Comparison of ENCODE assay signal across 20 cellular contexts in the genomic region with DNA sequence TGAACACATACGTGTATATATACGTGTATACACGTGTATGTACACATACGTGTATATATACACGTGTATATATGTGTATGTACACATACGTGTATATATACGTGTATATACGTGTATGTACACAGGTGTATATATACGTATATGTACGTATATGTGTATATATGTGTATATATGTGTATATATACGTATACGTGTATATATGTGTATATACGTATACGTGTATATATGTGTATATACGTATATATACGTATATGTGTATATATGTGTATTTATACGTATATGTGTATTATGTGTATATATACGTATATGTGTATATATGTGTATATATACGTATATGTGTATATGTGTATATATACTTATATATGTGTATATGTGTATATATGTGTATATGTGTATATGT. TPM values are rescaled to one million over a fixed set of nuclear protein-coding genes. Genes with fewer than 3 reads are reported as not detected.
DNase-seq lines count a peak whose midpoint lies in the region; ATAC-seq, FAIRE-seq and TF ChIP-seq lines count a peak whose summit lies in the region.
"Had no signal": no experiment of that assay in that cellular context is flagged by ENCODE, and none has a peak within 500 bp of the region (broad histone marks: within the 10 kb centered on the region; RNA-seq: fewer than 3 reads in every experiment).

No MANE protein-coding gene starts in this region.

- no peak overlapping the region for H3K4me3 Mint-ChIP-seq in WTC11
- H3K4me3 Mint-ChIP-seq: CD4-positive, alpha-beta memory T cell; H9 had no signal

- peaks cover 20% of the 10 kb centered on the region for H3K9me3 Mint-ChIP-seq in WTC11

- H3K27ac ChIP-seq in K562 (ENCODE audit: extremely low read depth, low read depth, low read length) = no peak overlapping the region
- H3K27ac ChIP-seq: 22Rv1, GM23248 had no signal

- DNase-seq in DMS53 (lab: John Stamatoyannopoulos, UW) = peak; percentile 9
- no peak for DNase-seq in DMS53 treated with DMSO at 0.1 percent for 48 hours (lab: John Stamatoyannopoulos, UW; ENCODE audit: unreplicated experiment)
- DNase-seq in WTC11 (ENCODE audit: low spot score) = no peak
- DNase-seq in K562 (ENCODE audit: extremely low read depth in 1 of 4, low spot score in 3 of 4) = no peak
- no peak for DNase-seq in NCI-H2196 (lab: John Stamatoyannopoulos, UW; ENCODE audit: unreplicated experiment)
- DNase-seq: ACHN; C1 segment of cervical spinal cord; Calu3; CD4-positive, alpha-beta memory T cell; COR-L47; DMS79; EL; GDM1; GM23248; H9 had no signal

- no peak overlapping the region for H3K4me3 ChIP-seq in K562
- H3K4me3 ChIP-seq: GM23248 had no signal

- H3K36me3 Mint-ChIP-seq in WTC11 = no peaks in the 10 kb centered on the region
- H3K36me3 Mint-ChIP-seq: CD4-positive, alpha-beta memory T cell had no signal

- in situ Hi-C loops in K562 (cut with MboI) = no loop called here

- no TSS peak for BruUV-seq in K562 (replicated peaks; lab: Mats Ljungman, UMichigan)

- no peak overlapping the region for H3K9ac ChIP-seq in K562 (ENCODE audit: insufficient read depth in 1 of 2, low read depth in 2 of 2, low read length in 2 of 2)
- H3K9ac ChIP-seq: GM23248 had no signal

- no peaks in the 10 kb centered on the region for H3K4me1 ChIP-seq in K562 (replicated peaks in 1 of 2; ENCODE audit: control insufficient read depth in 2 of 2, insufficient read depth in 2 of 2, low read length in 2 of 2)

- peaks cover 4% of the 10 kb centered on the region; the same call in 1 of the 2 replicates for H3K9me3 ChIP-seq in K562 (replicated peaks; ENCODE audit: control insufficient read depth, insufficient read depth, low read depth, low read length)

- H3K4me2 ChIP-seq in K562 (ENCODE audit: insufficient read depth, low read length) = no peak overlapping the region

- no peaks in the 10 kb centered on the region for H3K36me3 ChIP-seq in K562 (ENCODE audit: control insufficient read depth, insufficient read depth, low read length)

- H3K9me1 ChIP-seq in K562 (ENCODE audit: control insufficient read depth, insufficient read depth, low read length) = no peaks in the 10 kb centered on the region

- CTCF ChIA-PET in WTC11 (lab: Charles Lee) (no interaction called here), K562 (lab: Yijun Ruan, JAX; ENCODE audit: low intra/inter-chr PET ratio) (no interaction called here)

- H4K20me1 ChIP-seq in K562 (replicated peaks; ENCODE audit: control insufficient read depth, insufficient read depth, low read length) = no peaks in the 10 kb centered on the region

- TF ChIP-seq RAD21 in K562 (CRISPR knock-in tag; conservative IDR thresholded peaks at IDR 0.05 in 1 of 2, IDR thresholded peaks at IDR 0.05 in 1 of 2) = no peak

- POLR2A ChIA-PET in WTC11 (lab: Charles Lee) (no interaction called here), K562 (lab: Yijun Ruan, JAX) (no interaction called here)

- H3K27ac Mint-ChIP-seq in WTC11 = no peak overlapping the region
- H3K27ac Mint-ChIP-seq: CD4-positive, alpha-beta memory T cell; H9 had no signal

- TF ChIP-seq EP300 in K562 (IDR thresholded peaks at IDR 0.05; ENCODE audit: low read length) = no peak

- H3K27me3 Mint-ChIP-seq in WTC11 (ENCODE audit: low read depth) = no peaks in the 10 kb centered on the region
- H3K27me3 Mint-ChIP-seq: CD4-positive, alpha-beta memory T cell had no signal

- no peaks in the 10 kb centered on the region for H3K4me1 Mint-ChIP-seq in WTC11
- H3K4me1 Mint-ChIP-seq: CD4-positive, alpha-beta memory T cell; H9 had no signal

- no peaks in the 10 kb centered on the region for H3K79me2 ChIP-seq in K562 (ENCODE audit: control insufficient read depth, insufficient read depth, low read length)

- H3K27me3 ChIP-seq in K562 (ENCODE audit: control insufficient read depth in 2 of 2, insufficient read depth in 2 of 2, low read length in 2 of 2) = no peaks in the 10 kb centered on the region

- no peak for TF ChIP-seq POLR2A in K562 (conservative IDR thresholded peaks at IDR 0.05)

- intact Hi-C loops in K562 (cut with micrococcal nuclease) = no loop called here

- no peak for ATAC-seq in WTC11
- no peak for ATAC-seq in K562
- no peak for ATAC-seq in HG03378 (IDR thresholded peaks at IDR 0.05; ENCODE audit: unreplicated experiment)
- ATAC-seq: HCT116 had no signal

- H2AFZ ChIP-seq in K562 (ENCODE audit: low read depth, low read length) = no peak overlapping the region
- H2AFZ ChIP-seq: GM23248 had no signal

- no peak for FAIRE-seq in K562 (lab: Jason Lieb, UNC)
- FAIRE-seq: GM12891, GM18507 had no signal

- 39% methylated on average over 19 of the region's 19 CpGs for WGBS in K562 (ENCODE audit: insufficient coverage, low coverage, missing lambda C conversion rate)

- TF ChIP-seq CTCF in WTC11 (IDR thresholded peaks at IDR 0.05) (no peak), K562 (IDR thresholded peaks at IDR 0.05 in 2 of 3, conservative IDR thresholded peaks at IDR 0.05 in 1 of 3; ENCODE audit: insufficient read depth in 2 of 3, low read depth in 1 of 3, low read length in 3 of 3) (no peak)

TF ChIP-seq in WTC11, 78 proteins besides CTCF, POLR2A, EP300 and RAD21:
- TF ChIP-seq, protein P1, sequence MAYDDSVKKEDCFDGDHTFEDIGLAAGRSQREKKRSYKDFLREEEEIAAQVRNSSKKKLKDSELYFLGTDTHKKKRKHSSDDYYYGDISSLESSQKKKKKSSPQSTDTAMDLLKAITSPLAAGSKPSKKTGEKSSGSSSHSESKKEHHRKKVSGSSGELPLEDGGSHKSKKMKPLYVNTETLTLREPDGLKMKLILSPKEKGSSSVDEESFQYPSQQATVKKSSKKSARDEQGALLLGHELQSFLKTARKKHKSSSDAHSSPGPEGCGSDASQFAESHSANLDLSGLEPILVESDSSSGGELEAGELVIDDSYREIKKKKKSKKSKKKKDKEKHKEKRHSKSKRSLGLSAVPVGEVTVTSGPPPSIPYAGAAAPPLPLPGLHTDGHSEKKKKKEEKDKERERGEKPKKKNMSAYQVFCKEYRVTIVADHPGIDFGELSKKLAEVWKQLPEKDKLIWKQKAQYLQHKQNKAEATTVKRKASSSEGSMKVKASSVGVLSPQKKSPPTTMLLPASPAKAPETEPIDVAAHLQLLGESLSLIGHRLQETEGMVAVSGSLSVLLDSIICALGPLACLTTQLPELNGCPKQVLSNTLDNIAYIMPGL (CRISPR knock-in tag; IDR thresholded peaks at IDR 0.05) = no peak
- TF ChIP-seq SOX15 (CRISPR knock-in tag; IDR thresholded peaks at IDR 0.05) (peak; percentile 82), ZNF121 (CRISPR knock-in tag; IDR thresholded peaks at IDR 0.05) (no peak), OVOL2 (CRISPR knock-in tag; IDR thresholded peaks at IDR 0.05; ENCODE audit: borderline replicate concordance) (peak; percentile 74; the same call in 1 of the 2 replicates)
TF ChIP-seq in WTC11: peak in this region for 2.

TF ChIP-seq in K562, 482 proteins besides CTCF, POLR2A, EP300 and RAD21 (continues in another document):
- TF ChIP-seq HLTF (IDR thresholded peaks at IDR 0.05) (no peak), RBM22 (IDR thresholded peaks at IDR 0.05; ENCODE audit: low read depth, low read length, poor library complexity, severe bottlenecking) (no peak), POLR2G (IDR thresholded peaks at IDR 0.05; ENCODE audit: low read depth, low read length) (no peak), WHSC1 (IDR thresholded peaks at IDR 0.05; ENCODE audit: low read length) (no peak)
- TF ChIP-seq, protein P2, sequence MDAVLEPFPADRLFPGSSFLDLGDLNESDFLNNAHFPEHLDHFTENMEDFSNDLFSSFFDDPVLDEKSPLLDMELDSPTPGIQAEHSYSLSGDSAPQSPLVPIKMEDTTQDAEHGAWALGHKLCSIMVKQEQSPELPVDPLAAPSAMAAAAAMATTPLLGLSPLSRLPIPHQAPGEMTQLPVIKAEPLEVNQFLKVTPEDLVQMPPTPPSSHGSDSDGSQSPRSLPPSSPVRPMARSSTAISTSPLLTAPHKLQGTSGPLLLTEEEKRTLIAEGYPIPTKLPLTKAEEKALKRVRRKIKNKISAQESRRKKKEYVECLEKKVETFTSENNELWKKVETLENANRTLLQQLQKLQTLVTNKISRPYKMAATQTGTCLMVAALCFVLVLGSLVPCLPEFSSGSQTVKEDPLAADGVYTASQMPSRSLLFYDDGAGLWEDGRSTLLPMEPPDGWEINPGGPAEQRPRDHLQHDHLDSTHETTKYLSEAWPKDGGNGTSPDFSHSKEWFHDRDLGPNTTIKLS (IDR thresholded peaks at IDR 0.05; ENCODE audit: borderline replicate concordance, low read depth) = no peak
- TF ChIP-seq, protein P3, sequence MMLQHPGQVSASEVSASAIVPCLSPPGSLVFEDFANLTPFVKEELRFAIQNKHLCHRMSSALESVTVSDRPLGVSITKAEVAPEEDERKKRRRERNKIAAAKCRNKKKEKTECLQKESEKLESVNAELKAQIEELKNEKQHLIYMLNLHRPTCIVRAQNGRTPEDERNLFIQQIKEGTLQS (IDR thresholded peaks at IDR 0.05) = no peak
- TF ChIP-seq, protein P3 (CRISPR knock-in tag; conservative IDR thresholded peaks at IDR 0.05) = no peak

RNA-seq across cellular contexts. Expression of a gene that starts 44.3 kb away (rescaled TPM):
- total RNA-seq in WTC11 (2021) = 0.25 to 1.4 TPM (median 0.34 TPM) in 3 replicates
- total RNA-seq in K562 (2011; cell fraction: chromatin; rRNA removed; ENCODE audit: low replicate concordance) = 3.9 and 10.0 TPM in 2 replicates
- total RNA-seq in K562 (2011; cell fraction: nucleolus; rRNA removed) = 2.0 and 3.5 TPM in 2 replicates
- total RNA-seq in K562 (2011; cell fraction: nucleoplasm; rRNA removed) = 4.2 and 7.2 TPM in 2 replicates
- total RNA-seq in K562 (2014; rRNA removed) = 0.09 and 0.41 TPM in 2 replicates
- 0.25 and 0.96 TPM in 2 replicates for total RNA-seq in K562 (2014; rRNA removed; fragmentation: Illumina TruSeq; extraction: Trizol)
- 0.18 and 0.30 TPM in 2 replicates for total RNA-seq in K562 (2015; rRNA removed; fragmentation: Illumina TruSeq; extraction: Trizol)
- total RNA-seq in K562 (2021) = 0.42 and 0.72 TPM in 2 replicates
- 1.5 and 4.0 TPM in 2 replicates for polyA plus RNA-seq in K562 (2011; rRNA removed)
- polyA plus RNA-seq in K562 (2011; cell fraction: cytosol; rRNA removed) = 0.35 and 0.69 TPM in 2 replicates
- 0.97 and 1.5 TPM in 2 replicates for polyA plus RNA-seq in K562 (2011; cell fraction: nucleus; rRNA removed)
- polyA plus RNA-seq in K562 (2012) = 0.06 and 0.38 TPM in 2 replicates
- polyA plus RNA-seq in K562 (2014; fragmentation: Illumina TruSeq; extraction: Trizol) = 0.21 and 0.52 TPM in 2 replicates
- under 1 TPM; 0.51 to 0.55 TPM for polyA plus RNA-seq in K562 (2014; fragmentation: Nextera tagmentation; extraction: Ambion mirVana)
- 0.13 and 0.80 TPM in 2 replicates for polyA plus RNA-seq in K562 (2014; rRNA removed)
- polyA minus RNA-seq in K562 (2011; rRNA and poly(A)+ RNA removed) = 1.9 and 4.1 TPM in 2 replicates
- 1.1 TPM in 1 of 2 replicates, not detected in the other for polyA minus RNA-seq in K562 (2011; cell fraction: cytosol; rRNA and poly(A)+ RNA removed)
- 1.3 and 1.4 TPM in 2 replicates for polyA minus RNA-seq in K562 (2011; cell fraction: nucleus; rRNA and poly(A)+ RNA removed)
- total RNA-seq: Calu3, GM23248 had no signal
